26 cellular contexts compared by ENCODE assay signal in the genomic region with DNA sequence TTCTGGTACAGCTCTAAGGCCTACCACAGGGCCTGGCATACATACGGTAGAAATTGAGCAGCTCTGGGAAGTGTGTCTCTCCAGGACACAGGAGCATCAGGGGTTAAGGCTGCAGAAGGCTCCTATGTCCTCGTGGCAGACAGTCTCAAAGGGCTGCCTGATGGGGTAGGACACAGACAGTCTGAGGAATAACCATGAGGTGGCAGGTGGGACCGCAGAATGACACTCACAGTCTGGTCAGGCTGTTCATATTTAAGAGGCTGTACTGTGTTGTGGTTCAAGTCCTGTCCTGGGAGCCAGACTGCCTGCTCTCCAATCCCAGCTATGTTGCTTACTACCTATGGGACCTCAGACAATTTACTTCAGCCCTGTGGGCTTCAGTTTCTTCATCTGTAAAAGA.
"Had no signal": no experiment of that assay in that cellular context is flagged by ENCODE, and none has a peak within 500 bp of the region (broad histone marks: within the 10 kb centered on the region; RNA-seq: fewer than 3 reads in every experiment).

No MANE protein-coding gene starts in this region.

- ATAC-seq: activated CD8-positive, alpha-beta T cell treated with anti-CD3 and anti-CD28 coated beads for 36 hours; activated naive CD8-positive, alpha-beta T cell treated with anti-CD3 and anti-CD28 coated beads, Interleukin-2, amount 50 U/mL, for 24 hours; activated T-cell treated with anti-CD3 and anti-CD28 coated beads, Interleukin-2, amount 50 U/mL, for 4 hours; activated T-helper 17 cell treated with anti-CD3 and anti-CD28 coated beads, Interleukin-2, amount 50 U/mL, for 72 hours; naive thymus-derived CD4-positive, alpha-beta T cell; psoas muscle; stimulated activated memory B cell treated with anti-CD40 and anti-IgM and Interleukin-4, amounts not matched to agents 10 μg/mL and 1 μg/mL and 100 μg/mL, for 72 hours; stimulated activated naive CD8-positive, alpha-beta T cell treated with anti-CD3 and anti-CD28 coated beads, Interleukin-15, amount 100 ng/mL, for 72 hours had no signal

- H3K4me1 Mint-ChIP-seq: activated CD4-positive, alpha-beta T cell treated with anti-CD3 and anti-CD28 coated beads, Interleukin-2, amount 10 ng/mL, durations not matched to agents 24 days and 14 days; activated naive CD4-positive, alpha-beta T cell treated with anti-CD3 and anti-CD28 coated beads, Interleukin-2, amount 50 U/mL, for 24 hours; activated naive CD8-positive, alpha-beta T cell treated with anti-CD3 and anti-CD28 coated beads, Interleukin-2, amount 50 U/mL, for 24 hours; activated T-helper 17 cell treated with anti-CD3 and anti-CD28 coated beads, Interleukin-2, amount 50 U/mL, for 72 hours; central memory CD8-positive, alpha-beta T cell; mesothelial cell of epicardium; stimulated activated memory B cell treated with anti-CD40 and anti-IgM and Interleukin-4, amounts not matched to agents 10 μg/mL and 1 μg/mL and 100 μg/mL, for 72 hours; stimulated activated naive CD8-positive, alpha-beta T cell treated with anti-CD3 and anti-CD28 coated beads, Interleukin-15, amount 100 ng/mL, for 72 hours had no signal

- H3K27me3 Mint-ChIP-seq: activated CD4-positive, alpha-beta T cell treated with anti-CD3 and anti-CD28 coated beads, Interleukin-2, amount 10 ng/mL, durations not matched to agents 24 days and 14 days; activated T-helper 17 cell treated with anti-CD3 and anti-CD28 coated beads, Interleukin-2, amount 50 U/mL, for 72 hours; stimulated activated memory B cell treated with anti-CD40 and anti-IgM and Interleukin-4, amounts not matched to agents 10 μg/mL and 1 μg/mL and 100 μg/mL, for 72 hours had no signal

- H3K4me3 Mint-ChIP-seq: activated CD4-positive, alpha-beta T cell treated with anti-CD3 and anti-CD28 coated beads, Interleukin-2, amount 10 ng/mL, durations not matched to agents 24 days and 14 days; activated CD8-positive, alpha-beta T cell treated with anti-CD3 and anti-CD28 coated beads for 36 hours; activated naive CD4-positive, alpha-beta T cell treated with anti-CD3 and anti-CD28 coated beads, Interleukin-2, amount 50 U/mL, for 24 hours; activated naive CD8-positive, alpha-beta T cell treated with anti-CD3 and anti-CD28 coated beads, Interleukin-2, amount 50 U/mL, for 24 hours; activated T-cell treated with anti-CD3 and anti-CD28 coated beads, Interleukin-2, amount 50 U/mL, for 4 hours; activated T-helper 17 cell treated with anti-CD3 and anti-CD28 coated beads, Interleukin-2, amount 50 U/mL, for 72 hours; central memory CD8-positive, alpha-beta T cell; dendritic cell treated with granulocyte-macrophage colony-stimulating factor and Interleukin-4, amounts not matched to agents 40 ng/mL and 50 ng/mL, for 4 days; mesothelial cell of epicardium; naive thymus-derived CD4-positive, alpha-beta T cell; stimulated activated memory B cell treated with anti-CD40 and anti-IgM and Interleukin-4, amounts not matched to agents 10 μg/mL and 1 μg/mL and 100 μg/mL, for 72 hours; stimulated activated naive CD8-positive, alpha-beta T cell treated with anti-CD3 and anti-CD28 coated beads, Interleukin-15, amount 100 ng/mL, for 72 hours; type B pancreatic cell had no signal

- H3K4me3 ChIP-seq: breast epithelium, esophagus squamous epithelium, left ventricle myocardium inferior, psoas muscle, sigmoid colon, uterus had no signal

- H3K27me3 ChIP-seq: breast epithelium, sigmoid colon, uterus had no signal

- DNase-seq: activated CD4-positive, alpha-beta T cell treated with anti-CD3 and anti-CD28 coated beads, Interleukin-2, amount 10 ng/mL, durations not matched to agents 24 days and 14 days; activated CD4-positive, CD25-positive, alpha-beta regulatory T cell treated with anti-CD3 and anti-CD28 coated beads, Interleukin-2, amount 50 U/mL, for 72 hours; activated CD8-positive, alpha-beta T cell treated with anti-CD3 and anti-CD28 coated beads for 36 hours; activated naive CD8-positive, alpha-beta T cell treated with anti-CD3 and anti-CD28 coated beads, Interleukin-2, amount 50 U/mL, for 24 hours; activated T-cell treated with anti-CD3 and anti-CD28 coated beads, Interleukin-2, amount 50 U/mL, for 4 hours; esophagus squamous epithelium; islet precursor cell; left ventricle myocardium inferior; naive thymus-derived CD4-positive, alpha-beta T cell; psoas muscle; sigmoid colon; small intestine; stimulated activated CD4-positive, alpha-beta T cell treated with anti-CD3 and anti-CD28 coated beads, Interleukin-4, amount 100 ng/mL, for 4 hours; stimulated activated CD8-positive, alpha-beta memory T cell treated with anti-CD3 and anti-CD28 coated beads, Interleukin-4, amount 100 ng/mL, for 48 hours; stimulated activated naive CD8-positive, alpha-beta T cell treated with anti-CD3 and anti-CD28 coated beads, Interleukin-15, amount 100 ng/mL, for 72 hours; T1000; uterus had no signal

- H3K9me3 Mint-ChIP-seq: activated CD4-positive, alpha-beta T cell treated with anti-CD3 and anti-CD28 coated beads, Interleukin-2, amount 10 ng/mL, durations not matched to agents 24 days and 14 days had no signal

- H3K9me3 ChIP-seq: uterus had no signal

- H3K27ac ChIP-seq: breast epithelium, esophagus squamous epithelium, left ventricle myocardium inferior, parathyroid adenoma, psoas muscle, sigmoid colon, uterus had no signal

- H3K4me1 ChIP-seq: breast epithelium, esophagus squamous epithelium, left ventricle myocardium inferior, parathyroid adenoma, psoas muscle, sigmoid colon, uterus had no signal

- H3K36me3 Mint-ChIP-seq: activated naive CD4-positive, alpha-beta T cell treated with anti-CD3 and anti-CD28 coated beads, Interleukin-2, amount 50 U/mL, for 24 hours; naive thymus-derived CD4-positive, alpha-beta T cell; stimulated activated memory B cell treated with anti-CD40 and anti-IgM and Interleukin-4, amounts not matched to agents 10 μg/mL and 1 μg/mL and 100 μg/mL, for 72 hours; type B pancreatic cell had no signal

- H3K36me3 ChIP-seq: breast epithelium, esophagus squamous epithelium, left ventricle myocardium inferior, sigmoid colon, uterus had no signal

- H3K27ac Mint-ChIP-seq: activated CD4-positive, alpha-beta T cell treated with anti-CD3 and anti-CD28 coated beads, Interleukin-2, amount 10 ng/mL, durations not matched to agents 24 days and 14 days; activated CD8-positive, alpha-beta T cell treated with anti-CD3 and anti-CD28 coated beads for 36 hours; activated naive CD4-positive, alpha-beta T cell treated with anti-CD3 and anti-CD28 coated beads, Interleukin-2, amount 50 U/mL, for 24 hours; activated naive CD8-positive, alpha-beta T cell treated with anti-CD3 and anti-CD28 coated beads, Interleukin-2, amount 50 U/mL, for 24 hours; activated T-helper 17 cell treated with anti-CD3 and anti-CD28 coated beads, Interleukin-2, amount 50 U/mL, for 72 hours; dendritic cell treated with granulocyte-macrophage colony-stimulating factor and Interleukin-4, amounts not matched to agents 40 ng/mL and 50 ng/mL, for 4 days; mesothelial cell of epicardium; naive thymus-derived CD4-positive, alpha-beta T cell; stimulated activated memory B cell treated with anti-CD40 and anti-IgM and Interleukin-4, amounts not matched to agents 10 μg/mL and 1 μg/mL and 100 μg/mL, for 72 hours; stimulated activated naive CD8-positive, alpha-beta T cell treated with anti-CD3 and anti-CD28 coated beads, Interleukin-15, amount 100 ng/mL, for 72 hours; type B pancreatic cell had no signal
